8 cellular contexts compared by ENCODE assay signal in the genomic region with DNA sequence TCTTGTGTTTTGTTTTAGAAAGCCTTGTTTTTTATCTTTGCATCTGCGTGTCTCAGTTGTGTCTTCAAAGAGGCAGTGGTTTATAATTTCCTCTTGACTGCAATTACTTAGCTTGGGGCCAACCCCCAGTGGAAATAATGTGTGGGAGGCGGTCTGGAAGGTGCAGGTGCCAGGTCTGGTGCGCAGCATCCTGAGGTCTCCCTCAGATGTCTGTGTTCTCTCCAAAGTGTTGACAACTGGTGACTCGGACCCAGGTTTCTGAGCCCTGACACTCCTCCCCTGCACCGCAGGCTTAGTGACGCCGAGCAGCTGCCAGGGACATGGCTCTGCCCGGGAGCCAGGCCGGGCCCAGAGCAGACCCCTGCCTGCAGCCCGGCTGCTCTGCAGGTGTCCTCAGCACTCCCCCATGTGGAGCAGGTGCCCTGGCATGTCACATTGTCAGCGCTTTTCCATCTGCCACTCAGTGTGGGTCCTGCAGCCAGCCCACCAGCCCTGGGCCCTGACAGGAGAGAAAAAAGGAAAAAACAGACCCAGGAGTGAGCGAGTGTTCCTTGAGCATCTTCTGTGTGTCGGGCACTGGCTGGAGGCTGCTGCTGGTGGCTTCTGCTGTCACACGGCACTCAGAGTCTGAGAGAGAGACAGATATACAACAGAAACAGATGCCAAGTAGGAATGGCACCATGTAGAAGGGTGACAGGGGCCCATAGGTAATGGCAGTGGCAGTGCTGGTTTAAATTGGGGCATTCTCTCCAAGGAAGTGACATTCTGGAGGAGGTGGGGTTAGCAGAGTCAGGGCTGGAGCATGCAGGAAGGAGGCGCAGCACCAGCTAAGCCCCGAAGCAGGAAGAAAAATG. TPM values are rescaled to one million over a fixed set of nuclear protein-coding genes. Genes with fewer than 3 reads are reported as not detected.
DNase-seq lines count a peak whose midpoint lies in the region; ATAC-seq and TF ChIP-seq lines count a peak whose summit lies in the region.

No MANE protein-coding gene starts in this region.

- peak overlapping the region; percentile 72 to 86 (median 82) for H3K4me3 Mint-ChIP-seq in T-cell
- peak overlapping the region; percentile 71 for H3K4me3 Mint-ChIP-seq in activated naive CD8-positive, alpha-beta T cell

- POLR2A ChIA-PET in T-cell (lab: Charles Lee), result interaction anchor here in 1 of 2 donors (0.6 kb wide), 2 partner anchors 44 to 288 kb away, joined by 3 to 4 read pairs; a partner anchor contains a TSS

- ATAC-seq in HG02885 (IDR thresholded peaks at IDR 0.05; ENCODE audit: poor library complexity, unreplicated experiment) (peak; percentile 44), T-cell (replicated peaks in 1 of 4) (peak; percentile 87 to 89 (median 88)), GM21786 (IDR thresholded peaks at IDR 0.05; ENCODE audit: unreplicated experiment) (no peak), gastroesophageal sphincter (no peak)

- CTCF ChIA-PET in T-cell (lab: Charles Lee), result interaction anchor here in 1 of 2 donors (0.6 to 1.3 kb wide), 7 partner anchors 12 to 254 kb away, joined by 3 to 5 read pairs (median 4); no protein-coding TSS in a partner anchor

- WGBS in gastroesophageal sphincter (ENCODE audit: low coverage in 1 of 2), 2 donors, result 54 to 81% methylated on average over 2 to 6 of the region's 16 CpGs

- H3K36me3 Mint-ChIP-seq in T-cell, result peaks cover 37% of the 10 kb centered on the region
- peaks cover 8% of the 10 kb centered on the region for H3K36me3 Mint-ChIP-seq in activated naive CD8-positive, alpha-beta T cell

- H3K27me3 ChIP-seq in gastroesophageal sphincter, result no peaks in the 10 kb centered on the region

- TF ChIP-seq CTCF in gastroesophageal sphincter (IDR thresholded peaks at IDR 0.05), result no peak

- peaks cover 0 to 18% (median 4%) of the 10 kb centered on the region in 3 donors for H3K4me1 ChIP-seq in gastroesophageal sphincter

- no peak for TF ChIP-seq POLR2A in gastroesophageal sphincter (IDR thresholded peaks at IDR 0.05)

- no peaks in the 10 kb centered on the region for H3K9me3 Mint-ChIP-seq in T-cell
- H3K9me3 Mint-ChIP-seq in activated naive CD8-positive, alpha-beta T cell (ENCODE audit: low read depth), result no peaks in the 10 kb centered on the region

- TF ChIP-seq EP300 in gastroesophageal sphincter (IDR thresholded peaks at IDR 0.05), result no peak

- H3K4me1 Mint-ChIP-seq in T-cell, result peaks cover 70 to 85% (median 73%) of the 10 kb centered on the region in 3 donors
- H3K4me1 Mint-ChIP-seq in activated naive CD8-positive, alpha-beta T cell (ENCODE audit: low read depth), result peaks cover 69% of the 10 kb centered on the region

- no peaks in the 10 kb centered on the region for H3K9me3 ChIP-seq in gastroesophageal sphincter

- peak overlapping the region; percentile 91 to 99 for H3K27ac Mint-ChIP-seq in T-cell
- H3K27ac Mint-ChIP-seq in activated naive CD8-positive, alpha-beta T cell, result peak overlapping the region; percentile 92

- H3K4me3 ChIP-seq in gastroesophageal sphincter, result no peak overlapping the region

- H3K36me3 ChIP-seq in gastroesophageal sphincter, result peaks cover 0 to 80% of the 10 kb centered on the region in 2 donors

- no peak overlapping the region for H3K27ac ChIP-seq in gastroesophageal sphincter

- DNase-seq in T-cell (peak; percentile 59 to 96 (median 84)), dedifferentiated amniotic fluid mesenchymal stem cell (ENCODE audit: extremely low spot score) (no peak), mucosa of gallbladder (ENCODE audit: low spot score) (no peak)
- DNase-seq in stimulated activated CD4-positive, alpha-beta T cell treated with anti-CD3 and anti-CD28 coated beads, Interleukin-2, amount 100 ng/mL, for 48 hours, result peak; percentile 63 to 64

- H3K27me3 Mint-ChIP-seq in T-cell, result no peaks in the 10 kb centered on the region
- no peaks in the 10 kb centered on the region for H3K27me3 Mint-ChIP-seq in activated naive CD8-positive, alpha-beta T cell

RNA-seq across cellular contexts. Expression of a gene that starts 24.8 kb away (rescaled TPM):
- 10 to 100 TPM; 22.4 to 28.9 (median 25.9) TPM for total RNA-seq in T-cell
- total RNA-seq in mucosa of gallbladder, result 69.7 TPM
- total RNA-seq in gastroesophageal sphincter, result 10 to 100 TPM; 33.5 to 82.8 (median 39.4) TPM

RNA-seq across cellular contexts. Expression of a gene that starts 44.6 kb away (rescaled TPM):
- total RNA-seq in T-cell, result 10 to 100 TPM; 39.6 to 48.1 (median 41.6) TPM
- total RNA-seq in mucosa of gallbladder, result 77.1 TPM
- total RNA-seq in gastroesophageal sphincter, result 100 to 1,000 TPM in 2 of 4 donors, 10 to 100 TPM in 2; 83.2 to 128 (median 101) TPM

Comparison
In these comparisons a context has a peak if more than half of its experiments do, and no peak if none do; other contexts are left out.
1. ATAC-seq: peak in HG02885 (single experiment) and T-cell (4 of 4); none in GM21786 (single experiment) and gastroesophageal sphincter (single experiment).
2. DNase-seq: peak in T-cell (34 of 34) and stimulated activated CD4-positive, alpha-beta T cell treated with anti-CD3 and anti-CD28 coated beads, Interleukin-2, amount 100 ng/mL, for 48 hours (2 of 2); none in dedifferentiated amniotic fluid mesenchymal stem cell (single experiment) and mucosa of gallbladder (single experiment).